In the genomic region with DNA sequence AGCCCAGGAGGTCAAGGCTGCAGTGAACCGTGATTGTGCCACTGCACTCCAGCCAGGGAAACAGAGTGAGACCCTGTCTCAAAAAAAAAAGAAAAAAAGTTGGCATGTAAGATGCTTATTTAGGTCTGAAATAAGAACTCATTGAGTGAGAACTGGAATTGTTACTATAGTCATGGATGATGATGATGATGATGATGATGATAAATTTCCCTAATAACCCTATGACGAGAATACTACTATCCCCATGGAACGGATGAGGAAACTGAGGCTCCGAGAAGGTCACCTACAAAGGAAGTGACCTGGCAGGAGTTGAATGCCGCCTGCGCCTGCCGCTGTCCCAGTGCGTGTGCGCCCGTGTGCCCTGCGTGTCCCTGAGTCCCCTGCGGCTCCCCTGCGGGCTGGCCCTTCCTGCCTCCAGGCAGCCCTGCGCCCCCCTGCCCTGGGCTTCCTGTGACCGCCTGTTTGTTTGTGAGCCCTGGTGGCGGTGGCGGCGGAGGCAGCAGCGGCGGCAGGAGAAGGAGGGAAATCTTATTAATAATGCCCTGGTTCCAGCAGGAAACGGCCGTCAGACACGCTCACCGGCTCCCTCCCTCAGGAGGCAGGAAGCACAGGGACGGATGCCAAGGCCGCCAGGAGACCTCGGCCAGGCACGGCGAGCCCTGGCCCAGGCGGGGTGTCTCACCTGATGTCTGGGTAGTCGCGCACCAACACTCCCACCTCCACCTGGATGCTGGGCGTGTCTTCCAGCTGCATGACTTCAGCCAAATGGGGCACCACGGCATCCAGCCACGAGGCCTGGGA, we compare ENCODE assay signal across 10 cellular contexts. TPM values are rescaled to one million over a fixed set of nuclear protein-coding genes. Genes with fewer than 3 reads are reported as not detected.
DNase-seq lines count a peak whose midpoint lies in the region; ATAC-seq, FAIRE-seq and TF ChIP-seq lines count a peak whose summit lies in the region.
"Had no signal": no experiment of that assay in that cellular context is flagged by ENCODE, and none has a peak within 500 bp of the region (broad histone marks: within the 10 kb centered on the region; RNA-seq: fewer than 3 reads in every experiment).

No MANE protein-coding gene starts in this region.

- no peak for TF ChIP-seq POLR2A in endothelial cell of umbilical vein (IDR thresholded peaks at IDR 0.05; ENCODE audit: low read depth, low read length)

- no peaks in the 10 kb centered on the region for H3K36me3 ChIP-seq in endothelial cell of umbilical vein (ENCODE audit: control insufficient read depth in 2 of 2, extremely low read depth in 1 of 2, insufficient read depth in 2 of 2, low read length in 2 of 2)
- no peaks in the 10 kb centered on the region for H3K36me3 ChIP-seq in mesendoderm (ENCODE audit: control insufficient read depth, insufficient read depth, low read length)

- H3K27ac Mint-ChIP-seq in CD14-positive monocyte: no peak overlapping the region

- FAIRE-seq in endothelial cell of umbilical vein (lab: Jason Lieb, UNC): peak; percentile 92

- POLR2A ChIA-PET in endothelial cell of umbilical vein (lab: Charles Lee): no interaction called here

- H3K4me3 ChIP-seq in endothelial cell of umbilical vein (replicated peaks in 1 of 3; ENCODE audit: insufficient read depth in 1 of 3, low read depth in 1 of 3, low read length in 3 of 3) (no peak overlapping the region), mesendoderm (ENCODE audit: low read length) (no peak overlapping the region)

- no peak overlapping the region for H2BK5ac ChIP-seq in mesendoderm (ENCODE audit: low read length)

- H3K79me2 ChIP-seq in endothelial cell of umbilical vein (ENCODE audit: control insufficient read depth, insufficient read depth, low read length): no peaks in the 10 kb centered on the region
- no peaks in the 10 kb centered on the region for H3K79me2 ChIP-seq in mesendoderm (ENCODE audit: control insufficient read depth, insufficient read depth, low read length)

- H3K27ac ChIP-seq in endothelial cell of umbilical vein (ENCODE audit: insufficient read depth, low read depth, low read length): no peak overlapping the region
- H3K27ac ChIP-seq in mesendoderm (ENCODE audit: low read depth, low read length): no peak overlapping the region

- no peak overlapping the region for H3K23ac ChIP-seq in mesendoderm (ENCODE audit: low read length)

- ATAC-seq in GM21360 (IDR thresholded peaks at IDR 0.05; ENCODE audit: unreplicated experiment): no peak

- H2AFZ ChIP-seq in endothelial cell of umbilical vein (ENCODE audit: low read depth, low read length): peak overlapping the region; percentile 49

- CTCF ChIA-PET in endothelial cell of umbilical vein (lab: Charles Lee): interaction anchor here (1.1 to 1.4 kb wide), 2 partner anchors 9 to 118 kb away, joined by 3 to 4 read pairs; no protein-coding TSS in a partner anchor

- H3K9ac ChIP-seq in endothelial cell of umbilical vein (replicated peaks; ENCODE audit: extremely low read depth, insufficient read depth, low read length): no peak overlapping the region
- H3K9ac ChIP-seq in mesendoderm (ENCODE audit: low read length): peak overlapping the region; percentile 40

- no TSS peak for BruUV-seq in endothelial cell of umbilical vein (replicated peaks; lab: Mats Ljungman, UMichigan)

- H3K9me3 ChIP-seq in endothelial cell of umbilical vein (replicated peaks; ENCODE audit: control insufficient read depth, insufficient read depth, low read length): no peaks in the 10 kb centered on the region

- TF ChIP-seq CTCF in endothelial cell of umbilical vein (IDR thresholded peaks at IDR 0.05; ENCODE audit: extremely low read depth in 1 of 2, insufficient read depth in 1 of 2, low read depth in 1 of 2, low read length in 2 of 2) (no peak), CD14-positive monocyte (IDR thresholded peaks at IDR 0.05) (no peak)

- peaks cover 0 to 2% of the 10 kb centered on the region in 2 donors for H3K36me3 Mint-ChIP-seq in CD14-positive monocyte

- H3K79me1 ChIP-seq in mesendoderm (ENCODE audit: low read length): no peaks in the 10 kb centered on the region

- no peak overlapping the region for H4K8ac ChIP-seq in mesendoderm (ENCODE audit: low read depth, low read length)

- peaks cover 20% of the 10 kb centered on the region for H3K4me1 Mint-ChIP-seq in CD14-positive monocyte

- peak overlapping the region; percentile 9 for H3K4me2 ChIP-seq in endothelial cell of umbilical vein (ENCODE audit: insufficient read depth, low read length)
- H3K4me2 ChIP-seq in mesendoderm (ENCODE audit: low read length): peak overlapping the region; percentile 33

- H3K9me1 ChIP-seq in endothelial cell of umbilical vein (replicated peaks; ENCODE audit: control insufficient read depth, extremely low read depth, insufficient read depth, low read length): no peaks in the 10 kb centered on the region

- peaks cover 0 to 7% (median 2%) of the 10 kb centered on the region in 7 donors for H3K9me3 Mint-ChIP-seq in CD14-positive monocyte

- H2BK120ac ChIP-seq in mesendoderm (ENCODE audit: low read depth, low read length): no peak overlapping the region

- H2BK15ac ChIP-seq in mesendoderm (replicated peaks; ENCODE audit: low read depth): no peak overlapping the region

- H3K4ac ChIP-seq in mesendoderm (ENCODE audit: low read depth, low read length): no peak overlapping the region

- H3K4me1 ChIP-seq in endothelial cell of umbilical vein (ENCODE audit: control insufficient read depth, extremely low read depth, insufficient read depth, low read length): peaks cover 29% of the 10 kb centered on the region
- H3K4me1 ChIP-seq in mesendoderm (ENCODE audit: control insufficient read depth, low read depth, low read length): no peaks in the 10 kb centered on the region

- H3K27me3 Mint-ChIP-seq in CD14-positive monocyte (ENCODE audit: low read depth in 3 of 3): peaks cover 61 to 82% (median 72%) of the 10 kb centered on the region in 3 donors

- H3K56ac ChIP-seq in mesendoderm (ENCODE audit: low read length): peak overlapping the region; percentile 58

- H3K18ac ChIP-seq in mesendoderm (ENCODE audit: low read length): no peak overlapping the region

- no peak overlapping the region for H4K5ac ChIP-seq in mesendoderm (ENCODE audit: low read length)

- H2AK5ac ChIP-seq in mesendoderm (ENCODE audit: low read length): no peak overlapping the region

- no peaks in the 10 kb centered on the region for H4K20me1 ChIP-seq in endothelial cell of umbilical vein (replicated peaks; ENCODE audit: control insufficient read depth, extremely low read depth, insufficient read depth, low read length)

- DNase-seq in DMS153 (lab: John Stamatoyannopoulos, UW): peak; percentile 57
- peak; percentile 35 for DNase-seq in NCI-H146 treated with DMSO at 0.1 percent for 48 hours (lab: John Stamatoyannopoulos, UW; ENCODE audit: unreplicated experiment)
- peak; percentile 60 for DNase-seq in endothelial cell of umbilical vein (ENCODE audit: low read depth, low spot score)
- DNase-seq in mesendoderm: peak; percentile 62
- DNase-seq in AG20443 (ENCODE audit: low spot score): no peak
- DNase-seq in CD14-positive monocyte (ENCODE audit: low spot score): no peak
- DNase-seq in SIG-M5 (lab: John Stamatoyannopoulos, UW): no peak
- DNase-seq: activated CD4-positive, CD25-positive, alpha-beta regulatory T cell; NCI-H524 treated with DMSO at 0.1 percent for 48 hours had no signal

- peak overlapping the region in 1 of 2 donors; percentile 77 for H3K4me3 Mint-ChIP-seq in CD14-positive monocyte

- dilution Hi-C loops in endothelial cell of umbilical vein (cut with MboI; ENCODE audit: extremely low pct_ligation_motif_present, low sequenced_read_pairs): no loop called here

- no CpG with 5 or more reads among the region's 35 CpGs for WGBS in mesendoderm (ENCODE audit: extremely low coverage, insufficient coverage, low lambda C conversion rate)

- H3K27me3 ChIP-seq in endothelial cell of umbilical vein (ENCODE audit: control insufficient read depth in 2 of 2, insufficient read depth in 2 of 2, low read length in 2 of 2) (no peaks in the 10 kb centered on the region), mesendoderm (ENCODE audit: insufficient read depth, low read length, poor library complexity) (peaks cover 23% of the 10 kb centered on the region)

- intact Hi-C loops in endothelial cell of umbilical vein (cut with micrococcal nuclease): no loop called here
- intact Hi-C loops in CD14-positive monocyte (cut with micrococcal nuclease): no loop called here

RNA-seq across cellular contexts. Expression of a gene that starts 29.6 kb away (rescaled TPM):
- total RNA-seq in endothelial cell of umbilical vein: 0.66 and 1.2 TPM in 2 replicates
- polyA plus RNA-seq in endothelial cell of umbilical vein (1.7 and 1.8 TPM in 2 replicates), CD14-positive monocyte (not detected)
- polyA plus RNA-seq in endothelial cell of umbilical vein (2011; cell fraction: cytosol; rRNA removed): 1.1 and 1.2 TPM in 2 replicates
- 1.1 and 1.6 TPM in 2 replicates for polyA plus RNA-seq in endothelial cell of umbilical vein (2011; cell fraction: nucleus; rRNA removed)
- 0.08 and 0.23 TPM in 2 replicates for polyA plus RNA-seq in endothelial cell of umbilical vein (2012)
- polyA minus RNA-seq in endothelial cell of umbilical vein: 0.62 and 1.00 TPM in 2 replicates
- polyA minus RNA-seq in endothelial cell of umbilical vein (2011; cell fraction: cytosol; rRNA and poly(A)+ RNA removed): not detected
- 0.43 TPM in 2 replicates for polyA minus RNA-seq in endothelial cell of umbilical vein (2011; cell fraction: nucleus; rRNA and poly(A)+ RNA removed)
- polyA plus RNA-seq in mesendoderm (2013, experiment 1 of 2): 0.37 TPM
- polyA plus RNA-seq in mesendoderm (2013, experiment 2 of 2): 0.36 TPM

RNA-seq across cellular contexts. Expression of a gene that starts 35.5 kb away (rescaled TPM):
- 50.0 and 51.6 TPM in 2 replicates for total RNA-seq in endothelial cell of umbilical vein
- polyA plus RNA-seq in endothelial cell of umbilical vein: 13.9 and 14.4 TPM in 2 replicates
- polyA plus RNA-seq in endothelial cell of umbilical vein (2011; cell fraction: cytosol; rRNA removed): 20.8 and 21.0 TPM in 2 replicates
- polyA plus RNA-seq in endothelial cell of umbilical vein (2011; cell fraction: nucleus; rRNA removed): 30.4 and 41.3 TPM in 2 replicates
- polyA plus RNA-seq in endothelial cell of umbilical vein (2012): 45.3 and 54.7 TPM in 2 replicates
- polyA minus RNA-seq in endothelial cell of umbilical vein: 26.0 and 31.8 TPM in 2 replicates
- 3.9 TPM for polyA minus RNA-seq in endothelial cell of umbilical vein (2011; cell fraction: cytosol; rRNA and poly(A)+ RNA removed)
- polyA minus RNA-seq in endothelial cell of umbilical vein (2011; cell fraction: nucleus; rRNA and poly(A)+ RNA removed): 17.4 and 27.3 TPM in 2 replicates
- 14.0 TPM for polyA plus RNA-seq in mesendoderm (2013, experiment 1 of 2)
- polyA plus RNA-seq in mesendoderm (2013, experiment 2 of 2): 13.7 TPM
- under 1 TPM; 0.59 to 0.69 TPM for polyA plus RNA-seq in CD14-positive monocyte

RNA-seq across cellular contexts. Expression of a gene that starts 37.0 kb away (rescaled TPM):
- total RNA-seq in endothelial cell of umbilical vein: 11.7 and 17.4 TPM in 2 replicates
- polyA plus RNA-seq in endothelial cell of umbilical vein (13.6 and 13.8 TPM in 2 replicates), CD14-positive monocyte (1 to 10 TPM; 2.9 to 4.7 TPM)
- 5.6 and 6.2 TPM in 2 replicates for polyA plus RNA-seq in endothelial cell of umbilical vein (2011; cell fraction: cytosol; rRNA removed)
- 4.0 and 4.1 TPM in 2 replicates for polyA plus RNA-seq in endothelial cell of umbilical vein (2011; cell fraction: nucleus; rRNA removed)
- 7.0 and 9.0 TPM in 2 replicates for polyA plus RNA-seq in endothelial cell of umbilical vein (2012)
- polyA minus RNA-seq in endothelial cell of umbilical vein: 12.8 and 14.4 TPM in 2 replicates
- polyA minus RNA-seq in endothelial cell of umbilical vein (2011; cell fraction: cytosol; rRNA and poly(A)+ RNA removed): 5.1 TPM
- polyA minus RNA-seq in endothelial cell of umbilical vein (2011; cell fraction: nucleus; rRNA and poly(A)+ RNA removed): 2.8 and 4.6 TPM in 2 replicates
- polyA plus RNA-seq in mesendoderm (2013, experiment 1 of 2): 2.1 TPM
- polyA plus RNA-seq in mesendoderm (2013, experiment 2 of 2): 2.2 TPM

RNA-seq across cellular contexts. Expression of a gene that starts 37.6 kb away (rescaled TPM):
- total RNA-seq in endothelial cell of umbilical vein: 12.6 and 18.1 TPM in 2 replicates
- polyA plus RNA-seq in endothelial cell of umbilical vein (45.4 and 46.6 TPM in 2 replicates), CD14-positive monocyte (10 to 100 TPM; 63.4 to 82.7 TPM)
- polyA plus RNA-seq in endothelial cell of umbilical vein (2011; cell fraction: cytosol; rRNA removed): 27.9 and 33.7 TPM in 2 replicates
- 10.1 and 11.3 TPM in 2 replicates for polyA plus RNA-seq in endothelial cell of umbilical vein (2011; cell fraction: nucleus; rRNA removed)
- polyA plus RNA-seq in endothelial cell of umbilical vein (2012): 13.5 and 28.7 TPM in 2 replicates
- polyA minus RNA-seq in endothelial cell of umbilical vein: 3.4 and 5.6 TPM in 2 replicates
- polyA minus RNA-seq in endothelial cell of umbilical vein (2011; cell fraction: cytosol; rRNA and poly(A)+ RNA removed): 1.8 TPM
- 0.96 TPM in 2 replicates for polyA minus RNA-seq in endothelial cell of umbilical vein (2011; cell fraction: nucleus; rRNA and poly(A)+ RNA removed)
- polyA plus RNA-seq in mesendoderm (2013, experiment 1 of 2): 17.1 TPM
- 16.6 TPM for polyA plus RNA-seq in mesendoderm (2013, experiment 2 of 2)

RNA-seq across cellular contexts. Expression of a gene that starts 54.8 kb away (rescaled TPM):
- total RNA-seq in endothelial cell of umbilical vein: not detected in 2 replicates
- polyA plus RNA-seq in endothelial cell of umbilical vein (0.04 and 0.05 TPM in 2 replicates), CD14-positive monocyte (not detected)
- 0.03 and 0.04 TPM in 2 replicates for polyA plus RNA-seq in endothelial cell of umbilical vein (2011; cell fraction: cytosol; rRNA removed)
- 0.12 and 0.28 TPM in 2 replicates for polyA plus RNA-seq in endothelial cell of umbilical vein (2011; cell fraction: nucleus; rRNA removed)
- polyA plus RNA-seq in endothelial cell of umbilical vein (2012): 0.07 TPM in 2 replicates
- 0.08 and 0.12 TPM in 2 replicates for polyA minus RNA-seq in endothelial cell of umbilical vein
- not detected for polyA minus RNA-seq in endothelial cell of umbilical vein (2011; cell fraction: cytosol; rRNA and poly(A)+ RNA removed)
- polyA minus RNA-seq in endothelial cell of umbilical vein (2011; cell fraction: nucleus; rRNA and poly(A)+ RNA removed): 0.14 and 0.19 TPM in 2 replicates
- 0.01 TPM for polyA plus RNA-seq in mesendoderm (2013, experiment 1 of 2)
- polyA plus RNA-seq in mesendoderm (2013, experiment 2 of 2): 0.03 TPM

Comparison
In these comparisons a context has a peak if more than half of its experiments do, and no peak if none do; other contexts are left out.
1. DNase-seq: peak in DMS153 (single experiment), NCI-H146 treated with DMSO at 0.1 percent for 48 hours (single experiment), endothelial cell of umbilical vein (single experiment) and mesendoderm (single experiment); none in AG20443 (single experiment), CD14-positive monocyte (single experiment) and SIG-M5 (single experiment).